1 cellular context compared by ENCODE assay signal in genomic region chr13:37806666-37807065, GRCh38.
TF ChIP-seq lines count a peak whose summit lies in the region.

No MANE protein-coding gene starts in this region.

TF ChIP-seq in K562, 482 proteins besides CTCF, POLR2A, EP300 and RAD21 (continued from another document):
- TF ChIP-seq MGA (IDR thresholded peaks at IDR 0.05) (no peak), THRA (IDR thresholded peaks at IDR 0.05) (no peak)
